Comparison of ENCODE assay signal across 11 cellular contexts in genomic region chr21:17467392-17467791, GRCh38. TPM values are rescaled to one million over a fixed set of nuclear protein-coding genes. Genes with fewer than 3 reads are reported as not detected.
DNase-seq lines count a peak whose midpoint lies in the region; ATAC-seq and TF ChIP-seq lines count a peak whose summit lies in the region.
"Had no signal": no experiment of that assay in that cellular context is flagged by ENCODE, and none has a peak within 500 bp of the region (broad histone marks: within the 10 kb centered on the region; RNA-seq: fewer than 3 reads in every experiment).

No MANE protein-coding gene starts in this region.

- H3K36me3 ChIP-seq in mesodermal cell (ENCODE audit: control insufficient read depth, insufficient read depth, low read length) = no peaks in the 10 kb centered on the region
- no peaks in the 10 kb centered on the region for H3K36me3 ChIP-seq in uterus

- H3K27me3 ChIP-seq in uterus = no peaks in the 10 kb centered on the region

- whole genome bisulfite sequencing in mesodermal cell (ENCODE audit: insufficient coverage in 2 of 2), 2 experiments = 0 to 49% methylated on average over 1 to 2 of the region's 4 CpGs

- H3K27ac ChIP-seq in mesodermal cell (ENCODE audit: low read depth, low read length, severe bottlenecking) (peak overlapping the region; percentile 75), uterus (peak overlapping the region; percentile 55 to 68)

- DNase-seq in NCI-H82 (lab: John Stamatoyannopoulos, UW) (peak; percentile 14), NCI-H82 treated with DMSO at 0.1 percent for 48 hours (lab: John Stamatoyannopoulos, UW; ENCODE audit: unreplicated experiment) (no peak), fibroblast of pulmonary artery (ENCODE audit: low read depth) (peak; percentile 33), uterus (no peak), NCI-H748 treated with DMSO at 0.1 percent for 48 hours (lab: John Stamatoyannopoulos, UW) (no peak)
- DNase-seq: natural killer cell; stimulated activated naive CD4-positive, alpha-beta T cell had no signal

- TF ChIP-seq POLR2A in uterus (IDR thresholded peaks at IDR 0.05) = no peak

- ATAC-seq in GM21515 (IDR thresholded peaks at IDR 0.05; ENCODE audit: unreplicated experiment) = no peak
- ATAC-seq in GM21737 (IDR thresholded peaks at IDR 0.05; ENCODE audit: unreplicated experiment) = no peak
- ATAC-seq: activated CD4-positive, CD25-positive, alpha-beta regulatory T cell treated with anti-CD3 and anti-CD28 coated beads, Interleukin-2, amount 50 U/mL, for 24 hours; natural killer cell had no signal

- peaks cover 18% of the 10 kb centered on the region for H3K4me1 ChIP-seq in mesodermal cell (ENCODE audit: control insufficient read depth, insufficient read depth, low read length, poor library complexity, severe bottlenecking)
- H3K4me1 ChIP-seq in uterus = no peaks in the 10 kb centered on the region

- TF ChIP-seq CTCF in fibroblast of pulmonary artery (IDR thresholded peaks at IDR 0.05; ENCODE audit: low read length, missing control alignments) (no peak), uterus (IDR thresholded peaks at IDR 0.05) (no peak)

- H3K4me3 ChIP-seq in fibroblast of pulmonary artery (replicated peaks; ENCODE audit: low read depth, low read length) (no peak overlapping the region), mesodermal cell (ENCODE audit: extremely low read depth, insufficient read depth, low read length, poor library complexity, severe bottlenecking) (no peak overlapping the region), uterus (no peak overlapping the region)

- H3K9me3 ChIP-seq in mesodermal cell (ENCODE audit: control insufficient read depth, low read length) (no peaks in the 10 kb centered on the region), uterus (no peaks in the 10 kb centered on the region)

- intact Hi-C loops in uterus (cut with DNase I; ENCODE audit: low total_unique reads) = no loop called here

RNA-seq across cellular contexts. Expression of gene CXADR, which starts 45.5 kb away (rescaled TPM):
- 32.3 TPM for polyA plus RNA-seq in mesodermal cell (2013, experiment 1 of 2)
- polyA plus RNA-seq in mesodermal cell (2013, experiment 2 of 2) = 37.2 TPM
- 10 to 100 TPM in 3 of 4 donors, 1 to 10 TPM in 1; 1.3 to 29.9 (median 17.9) TPM for total RNA-seq in uterus

Comparison
In these comparisons a context has a peak if more than half of its experiments do, and no peak if none do; other contexts are left out.
1. DNase-seq: peak in NCI-H82 (single experiment) and fibroblast of pulmonary artery (single experiment); none in NCI-H82 treated with DMSO at 0.1 percent for 48 hours (single experiment), uterus (0 of 2) and NCI-H748 treated with DMSO at 0.1 percent for 48 hours (single experiment).